Comparison of ENCODE assay signal across 8 cellular contexts in the genomic region with DNA sequence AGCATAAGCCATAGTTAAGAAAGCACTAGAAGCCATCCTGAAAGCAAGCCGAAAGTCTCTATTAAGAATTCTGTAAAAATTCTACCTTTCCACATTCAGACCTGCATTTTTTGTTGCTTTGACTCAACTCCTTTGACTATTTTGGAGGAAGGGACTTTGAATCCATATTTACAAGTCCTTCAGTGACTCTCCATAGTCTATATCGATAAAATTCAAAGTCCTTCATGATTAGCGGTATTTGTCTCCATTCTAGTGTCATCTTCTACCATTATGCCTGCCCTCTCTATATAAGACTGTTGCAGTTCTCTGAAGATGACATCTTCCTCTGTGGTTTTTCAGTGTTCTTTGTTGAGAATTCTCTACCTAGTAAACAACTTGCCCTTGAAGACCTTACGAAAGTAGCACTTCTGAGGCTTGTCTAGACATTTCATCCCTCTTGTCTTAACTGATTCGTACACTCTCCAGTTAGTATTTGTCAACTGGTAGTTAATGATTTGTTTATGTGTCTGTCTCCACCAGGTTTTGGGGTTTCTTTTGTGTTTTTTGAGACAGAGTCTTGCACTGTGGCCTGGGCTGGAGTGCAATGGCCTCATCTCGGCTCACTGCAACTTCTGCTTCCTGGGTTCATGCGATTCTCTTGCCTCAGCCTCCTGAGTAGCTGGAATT.
DNase-seq lines count a peak whose midpoint lies in the region; ATAC-seq lines count a peak whose summit lies in the region.

No MANE protein-coding gene starts in this region.

- peak overlapping the region; percentile 97 for H3K27ac Mint-ChIP-seq in central memory CD8-positive, alpha-beta T cell (ENCODE audit: low read depth)

- no peaks in the 10 kb centered on the region for H3K9me3 Mint-ChIP-seq in central memory CD8-positive, alpha-beta T cell

- DNase-seq in central memory CD8-positive, alpha-beta T cell (ENCODE audit: low spot score in 2 of 2), result peak in 1 of 2 donors; percentile 73
- no peak for DNase-seq in GM03348 (ENCODE audit: low spot score)
- no peak for DNase-seq in activated CD4-positive, CD25-positive, alpha-beta regulatory T cell (lab: John Stamatoyannopoulos, UW)
- DNase-seq in NOMO-1 treated with dmso at 0.1 percent for 144 hours (lab: John Stamatoyannopoulos, UW; ENCODE audit: unreplicated experiment), result no peak

- H3K27me3 Mint-ChIP-seq in central memory CD8-positive, alpha-beta T cell, result no peaks in the 10 kb centered on the region

- ATAC-seq in GM21360 (IDR thresholded peaks at IDR 0.05; ENCODE audit: unreplicated experiment) (peak; percentile 16), HG03558 (IDR thresholded peaks at IDR 0.05; ENCODE audit: extremely low read depth, unreplicated experiment) (peak; percentile 67)
- peak; percentile 53 for ATAC-seq in central memory CD8-positive, alpha-beta T cell (replicated peaks; ENCODE audit: extremely low read depth, poor library complexity, severe bottlenecking)

- peak overlapping the region in 4 of 7 experiments; percentile 77 to 100 (median 95) for H3K4me3 ChIP-seq in skin epidermis

- H3K9ac ChIP-seq in ES-I3 (ENCODE audit: low read depth, low read length), result peak overlapping the region; percentile 82

- H3K36me3 ChIP-seq in ES-I3 (ENCODE audit: insufficient read depth, low read length), result no peaks in the 10 kb centered on the region

- H3K36me3 Mint-ChIP-seq in central memory CD8-positive, alpha-beta T cell (ENCODE audit: insufficient read depth), result peaks cover 48% of the 10 kb centered on the region

- peak overlapping the region in 9 of 21 experiments; percentile 27 to 97 (median 85) for H3K27ac ChIP-seq in skin epidermis

- H3K9me3 ChIP-seq in ES-I3 (ENCODE audit: control insufficient read depth, insufficient read depth, low read length), result no peaks in the 10 kb centered on the region

- peaks cover 27% of the 10 kb centered on the region for H3K4me1 ChIP-seq in ES-I3 (ENCODE audit: insufficient read depth, low read length)

- peaks cover 50% of the 10 kb centered on the region for H3K4me1 Mint-ChIP-seq in central memory CD8-positive, alpha-beta T cell

- peak overlapping the region; percentile 93 for H3K4me3 Mint-ChIP-seq in central memory CD8-positive, alpha-beta T cell

Comparison
In these comparisons a context has a peak if more than half of its experiments do, and no peak if none do; other contexts are left out.
1. ATAC-seq: peak in every context shown above with its lines; median percentile 67 in HG03558; 53 in central memory CD8-positive, alpha-beta T cell; 16 in GM21360.